In the genomic region with DNA sequence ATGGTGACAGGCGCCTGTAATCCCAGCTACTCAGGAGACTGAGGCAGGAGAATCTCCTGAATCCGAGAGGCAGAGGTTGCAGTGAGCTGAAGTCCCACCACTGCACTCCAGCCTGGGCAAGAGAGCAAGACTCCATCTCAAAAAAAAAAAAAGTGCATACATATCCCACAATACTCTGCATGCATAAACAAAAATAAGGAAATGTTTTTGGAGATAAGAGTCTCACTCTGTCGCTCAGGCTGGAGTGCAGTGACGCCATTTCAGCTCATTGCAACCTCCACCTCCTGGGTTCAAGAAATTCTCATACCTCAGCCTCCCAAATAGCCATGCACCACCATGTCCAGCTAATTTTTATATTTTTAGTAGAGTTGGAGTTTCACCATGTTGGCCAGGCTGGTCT, we compare ENCODE assay signal across 19 cellular contexts. TPM values are rescaled to one million over a fixed set of nuclear protein-coding genes. Genes with fewer than 3 reads are reported as not detected.
"Had no signal": no experiment of that assay in that cellular context is flagged by ENCODE, and none has a peak within 500 bp of the region (broad histone marks: within the 10 kb centered on the region; RNA-seq: fewer than 3 reads in every experiment).

No MANE protein-coding gene starts in this region.

RNA-seq across cellular contexts. Expression of gene INHBC, which starts 32.4 kb away (rescaled TPM):
- total RNA-seq: activated naive CD4-positive, alpha-beta T cell treated with anti-CD3 and anti-CD28 coated beads for 36 hours; activated naive CD4-positive, alpha-beta T cell treated with anti-CD3 and anti-CD28 coated beads, Interleukin-2, amount 50 U/mL, for 72 hours; activated naive CD8-positive, alpha-beta T cell treated with anti-CD3 and anti-CD28 coated beads for 36 hours; activated T-cell treated with anti-CD3 and anti-CD28 coated beads, Interleukin-2, amount 50 U/mL, for 72 hours; activated T-helper 1 cell treated with anti-CD3 and anti-CD28 coated beads, Interleukin-12 subunit alpha, Interleukin-12 subunit beta, Interleukin-2, Interleukin-4 antibody, amounts not matched to agents 30 ng/mL and 10 ng/mL and 1 ng/mL, durations not matched to agents 14 hours and 24 hours and 36 hours; activated T-helper 17 cell treated with anti-CD3 and anti-CD28 coated beads, Interleukin-2, amount 50 U/mL, for 72 hours; adrenal gland; aorta; ascending aorta; astrocyte; body of pancreas; breast epithelium; bronchial epithelial cell; cardiac septum; cerebellum; chondrocyte had no signal
- polyA plus RNA-seq: adrenal gland, aorta, cardiac muscle cell had no signal

RNA-seq across cellular contexts. Expression of gene INHBE, which starts 53.0 kb away (rescaled TPM):
- total RNA-seq: activated naive CD8-positive, alpha-beta T cell treated with anti-CD3 and anti-CD28 coated beads, Interleukin-2, amount 10 ng/mL, durations not matched to agents 7 days and 5 days; activated T-helper 17 cell treated with anti-CD3 and anti-CD28 coated beads, Interleukin-2, amount 50 U/mL, for 72 hours; adrenal gland; aorta; ascending aorta; body of pancreas; breast epithelium; cerebellum had no signal
- polyA plus RNA-seq: adipose tissue, adrenal gland, aorta had no signal

RNA-seq across cellular contexts. Expression of gene GLI1, which starts 57.4 kb away (rescaled TPM):
- total RNA-seq: activated naive CD4-positive, alpha-beta T cell treated with anti-CD3 and anti-CD28 coated beads for 36 hours had no signal
